ENCODE assay signal across 8 cellular contexts in the genomic region with DNA sequence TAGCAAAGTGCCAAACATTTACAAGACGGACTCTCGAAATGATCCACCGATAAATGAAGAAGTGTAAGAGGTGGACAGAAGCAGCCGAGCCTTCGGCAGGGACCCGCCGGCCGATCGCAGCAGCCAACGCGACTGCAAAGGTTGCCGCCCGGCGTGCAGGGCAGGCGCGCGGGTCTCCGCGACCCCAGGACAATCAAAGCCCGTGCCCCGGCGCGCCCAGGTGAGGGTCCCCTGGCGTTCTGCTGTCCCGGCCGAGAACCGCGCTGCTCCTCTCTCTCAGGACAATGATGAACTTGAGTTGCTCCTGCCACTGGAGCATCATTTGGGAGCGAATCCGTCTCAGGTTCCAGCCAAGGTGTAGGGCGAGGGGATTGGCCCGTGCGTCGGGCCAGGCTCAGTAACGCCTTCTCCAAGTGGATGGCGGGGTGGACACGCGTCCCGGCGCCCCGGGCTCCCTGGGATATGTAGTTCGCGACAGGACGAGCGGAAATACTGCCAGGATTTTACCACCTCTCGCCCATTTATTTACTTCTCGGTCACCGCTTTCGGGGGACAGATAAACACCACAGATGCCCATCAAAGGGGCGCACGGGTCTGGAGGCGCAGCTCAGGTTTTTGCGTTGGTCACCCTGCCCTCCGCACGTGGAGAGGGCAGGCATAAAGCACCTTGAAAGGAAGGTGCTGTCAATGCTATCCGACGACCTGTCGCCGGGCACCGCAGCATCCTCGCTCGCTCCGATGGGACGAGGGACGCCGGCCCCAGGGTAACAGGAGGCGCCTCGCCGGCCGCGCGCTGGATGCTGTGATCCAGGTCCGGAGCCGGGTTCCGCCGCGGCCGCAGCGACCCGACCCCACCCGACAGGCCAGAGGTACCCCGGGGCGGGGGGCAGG. TPM values are rescaled to one million over a fixed set of nuclear protein-coding genes. Genes with fewer than 3 reads are reported as not detected.
DNase-seq lines count a peak whose midpoint lies in the region; ATAC-seq and TF ChIP-seq lines count a peak whose summit lies in the region.

A gene with protein sequence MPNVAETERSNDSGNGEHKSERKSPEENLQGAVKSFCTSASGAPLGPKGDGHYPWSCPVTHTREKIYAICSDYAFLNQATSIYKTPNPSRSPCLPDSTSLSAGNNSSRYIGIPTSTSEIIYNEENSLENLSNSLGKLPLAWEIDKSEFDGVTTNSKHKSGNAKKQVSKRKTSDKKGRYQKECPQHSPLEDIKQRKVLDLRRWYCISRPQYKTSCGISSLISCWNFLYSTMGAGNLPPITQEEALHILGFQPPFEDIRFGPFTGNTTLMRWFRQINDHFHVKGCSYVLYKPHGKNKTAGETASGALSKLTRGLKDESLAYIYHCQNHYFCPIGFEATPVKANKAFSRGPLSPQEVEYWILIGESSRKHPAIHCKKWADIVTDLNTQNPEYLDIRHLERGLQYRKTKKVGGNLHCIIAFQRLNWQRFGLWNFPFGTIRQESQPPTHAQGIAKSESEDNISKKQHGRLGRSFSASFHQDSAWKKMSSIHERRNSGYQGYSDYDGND (plus strand): TSS at position 467 of the 891 bp plus-strand sequence. CDS start 8,149 bp downstream, outside the sequence.
A gene (minus strand): TSS at position 324 of the 891 bp plus-strand sequence. CDS start 306 bp downstream, at position 18.

- BruUV-seq in PC-3 (replicated peaks; lab: Mats Ljungman, UMichigan), result no TSS peak

- intact Hi-C loops in PC-3 (cut with micrococcal nuclease), result loop anchor here (1.0 to 2.0 kb wide), 3 partner anchors 26 to 219 kb away; a partner anchor contains a TSS

- no peaks in the 10 kb centered on the region for H4K20me1 ChIP-seq in PC-3 (ENCODE audit: low read length)

- under 1% methylated on average over 83 of the region's 83 CpGs for WGBS in HUES64

- peaks cover 41% of the 10 kb centered on the region for H3K27me3 ChIP-seq in HUES64 (ENCODE audit: insufficient read depth, low read length)
- H3K27me3 ChIP-seq in PC-3 (ENCODE audit: low read length), result no peaks in the 10 kb centered on the region
- peaks cover 21% of the 10 kb centered on the region for H3K27me3 ChIP-seq in mononuclear cell (ENCODE audit: insufficient read depth, low read length)

- H3K4me3 ChIP-seq in HUES64 (ENCODE audit: low read length) (peak within 1 kb of the TSS; percentile 87), PC-3 (ENCODE audit: low read length) (peak within 1 kb of the TSS; percentile 85), epithelial cell of proximal tubule (ENCODE audit: low read depth, low read length) (peak within 1 kb of the TSS; percentile 84), mononuclear cell (ENCODE audit: low read length) (peak within 1 kb of the TSS; percentile 52)

- CTCF ChIA-PET in PC-3 (lab: Charles Lee), result no interaction called here

- POLR2A ChIA-PET in PC-3 (lab: Charles Lee; ENCODE audit: unreplicated experiment), result interaction anchor here (0.6 kb wide), 1 partner anchor 22 kb away, joined by 3 read pairs; no protein-coding TSS in a partner anchor

- no peaks in the 10 kb centered on the region for H3K36me3 ChIP-seq in HUES64 (ENCODE audit: insufficient read depth, low read length)
- no peaks in the 10 kb centered on the region for H3K36me3 ChIP-seq in PC-3 (ENCODE audit: low read depth, low read length)

- no peak for TF ChIP-seq CTCF in PC-3 (conservative IDR thresholded peaks at IDR 0.05; ENCODE audit: low read depth, low read length)
- TF ChIP-seq CTCF in epithelial cell of proximal tubule (conservative IDR thresholded peaks at IDR 0.05; ENCODE audit: low read depth, low read length), result no peak

- H3K27ac ChIP-seq in HUES64 (ENCODE audit: low read depth, low read length) (no peak within 1 kb of the TSS), PC-3 (ENCODE audit: low read length) (no peak within 1 kb of the TSS)

- H2AFZ ChIP-seq in PC-3 (ENCODE audit: low read length), result peak within 1 kb of the TSS; percentile 100

- ATAC-seq in GM21526 (IDR thresholded peaks at IDR 0.05; ENCODE audit: low FRiP score, unreplicated experiment), result peak; percentile 80
- ATAC-seq in PC-3, result peak; percentile 87

- DNase-seq in DMS114 treated with DMSO at 0.1 percent for 48 hours (lab: John Stamatoyannopoulos, UW; ENCODE audit: unreplicated experiment) (peak; percentile 81), PC-3 (peak; percentile 92), epithelial cell of proximal tubule (ENCODE audit: low read depth) (no peak)
- DNase-seq in activated T-cell treated with anti-CD3 and anti-CD28 coated beads, Interleukin-2, amount 50 U/mL, for 1 hour, result peak; percentile 69
- peak; percentile 41 to 56 for DNase-seq in stimulated activated CD8-positive, alpha-beta memory T cell treated with anti-CD3 and anti-CD28 coated beads, Interleukin-7, amount 100 ng/mL, for 4 hours (ENCODE audit: low read depth in 2 of 2)

- H3K9ac ChIP-seq in HUES64 (ENCODE audit: low read depth, low read length) (peak within 1 kb of the TSS; percentile 55; the same call in 1 of the 2 replicates), PC-3 (ENCODE audit: low read length) (peak within 1 kb of the TSS; percentile 77)

- H3K4me1 ChIP-seq in HUES64 (ENCODE audit: insufficient read depth, low read length), result peaks cover 11% of the 10 kb centered on the region; the same call in 1 of the 2 replicates
- H3K4me1 ChIP-seq in PC-3 (ENCODE audit: insufficient read depth, low read length), result no peaks in the 10 kb centered on the region
- H3K4me1 ChIP-seq in mononuclear cell (ENCODE audit: insufficient read depth, low read length), result peaks cover 29% of the 10 kb centered on the region

- peaks cover 35% of the 10 kb centered on the region for H3K79me2 ChIP-seq in PC-3 (ENCODE audit: low read length)

- no peaks in the 10 kb centered on the region for H3F3A ChIP-seq in PC-3 (ENCODE audit: low read length, unreplicated experiment)

- H3K4me2 ChIP-seq in PC-3 (ENCODE audit: low read length), result peak within 1 kb of the TSS; percentile 96

- no peaks in the 10 kb centered on the region for H3K9me2 ChIP-seq in PC-3 (replicated peaks; ENCODE audit: low read length)

- H3K9me3 ChIP-seq in HUES64 (ENCODE audit: insufficient read depth, low read depth, low read length) (no peaks in the 10 kb centered on the region), PC-3 (ENCODE audit: low read length) (no peaks in the 10 kb centered on the region), mononuclear cell (ENCODE audit: low read depth, low read length) (no peaks in the 10 kb centered on the region)

RNA-seq across cellular contexts. Expression of the first gene that starts in this region (rescaled TPM):
- polyA plus RNA-seq in HUES64 (2013, experiment 1 of 2), result 3.6 TPM
- polyA plus RNA-seq in HUES64 (2013, experiment 2 of 2), result 4.9 TPM
- 6.0 and 6.7 TPM in 2 replicates for total RNA-seq in PC-3 (2014; rRNA removed)
- total RNA-seq in epithelial cell of proximal tubule, result 14.6 and 18.7 TPM in 2 replicates
- 4.0 TPM for total RNA-seq in mononuclear cell

RNA-seq across cellular contexts. Expression of the second gene that starts in this region (rescaled TPM):
- 17.0 TPM for polyA plus RNA-seq in HUES64 (2013, experiment 1 of 2)
- polyA plus RNA-seq in HUES64 (2013, experiment 2 of 2), result 18.8 TPM
- total RNA-seq in PC-3 (2014; rRNA removed), result 4.5 and 6.7 TPM in 2 replicates
- 15.4 and 26.6 TPM in 2 replicates for total RNA-seq in epithelial cell of proximal tubule
- total RNA-seq in mononuclear cell, result not detected
